8 cellular contexts compared by ENCODE assay signal in the genomic region with DNA sequence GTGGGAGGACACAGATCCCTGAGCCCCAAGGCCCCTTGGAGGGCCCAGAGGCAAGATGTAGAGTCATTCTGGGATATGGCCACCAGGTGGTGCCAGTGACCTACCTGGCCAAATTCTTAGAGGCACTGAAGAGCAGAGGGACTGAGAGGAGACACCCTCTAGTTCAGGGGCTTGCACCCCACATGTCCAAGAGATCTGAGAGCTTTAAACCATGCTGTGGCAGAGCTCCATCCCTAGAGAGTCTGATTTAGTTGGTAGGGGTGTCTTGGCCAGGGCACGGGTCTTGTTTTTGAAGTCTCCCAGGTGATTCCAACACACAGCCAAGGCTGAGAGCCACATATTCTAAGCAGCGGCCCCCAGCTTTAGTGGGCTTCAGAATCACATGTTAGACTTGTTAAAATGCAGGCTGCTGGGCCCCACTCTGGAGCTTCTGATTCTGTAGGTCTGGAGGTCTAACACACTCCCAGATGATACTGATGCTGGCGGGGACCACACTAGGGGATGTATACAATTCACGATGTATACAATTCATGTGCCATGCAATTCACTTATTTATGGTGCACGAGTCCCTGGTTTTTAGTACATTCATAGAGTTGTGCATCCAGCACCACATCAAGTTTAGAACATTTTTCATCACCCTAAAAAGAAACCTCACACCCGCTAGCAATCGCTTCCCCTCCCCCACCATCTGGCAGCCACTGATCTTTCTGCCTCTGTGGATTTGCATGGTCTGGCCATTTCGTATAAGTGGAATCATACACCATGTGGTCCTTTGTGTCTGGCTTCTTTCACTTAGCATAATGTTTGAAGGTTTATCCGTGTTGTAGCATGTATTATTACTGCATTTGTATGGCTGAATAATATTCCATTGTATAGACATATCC. TPM values are rescaled to one million over a fixed set of nuclear protein-coding genes. Genes with fewer than 3 reads are reported as not detected.
DNase-seq lines count a peak whose midpoint lies in the region; ATAC-seq and TF ChIP-seq lines count a peak whose summit lies in the region.

No MANE protein-coding gene starts in this region.

- no peak overlapping the region for H4K8ac ChIP-seq in neuronal stem cell (ENCODE audit: low read depth, low read length)

- ATAC-seq in HG03135 (IDR thresholded peaks at IDR 0.05; ENCODE audit: unreplicated experiment), result peak; percentile 70
- no peak for ATAC-seq in HG02970 (IDR thresholded peaks at IDR 0.05; ENCODE audit: low FRiP score, unreplicated experiment)

- H3K27me3 ChIP-seq in neuronal stem cell (ENCODE audit: control insufficient read depth in 3 of 3, insufficient read depth in 3 of 3, low read depth in 1 of 3, low read length in 3 of 3) (no peaks in the 10 kb centered on the region), suprapubic skin (no peaks in the 10 kb centered on the region)

- H3K27me3 Mint-ChIP-seq in activated T-cell treated with anti-CD3 and anti-CD28 coated beads, Interleukin-2, amount 50 U/mL, for 24 hours, result no peaks in the 10 kb centered on the region

- no peaks in the 10 kb centered on the region for H3K4me1 Mint-ChIP-seq in activated T-cell treated with anti-CD3 and anti-CD28 coated beads, Interleukin-2, amount 50 U/mL, for 24 hours (ENCODE audit: low read depth)

- H3K14ac ChIP-seq in neuronal stem cell (ENCODE audit: low read length), result no peak overlapping the region

- no peak overlapping the region for H2AK5ac ChIP-seq in neuronal stem cell (ENCODE audit: low read depth, low read length)

- no CpG with 5 or more reads among the region's 9 CpGs for WGBS in neuronal stem cell (ENCODE audit: extremely low coverage in 2 of 2, insufficient read length in 2 of 2, insufficient replicate concordance in 1 of 2), 2 donors
- WGBS in suprapubic skin, result 81% methylated on average over 8 of the region's 9 CpGs

- no peak overlapping the region for H3K23ac ChIP-seq in neuronal stem cell (ENCODE audit: low read depth, low read length, poor library complexity)

- H3K36me3 ChIP-seq in neuronal stem cell (replicated peaks in 1 of 2; ENCODE audit: control insufficient read depth in 2 of 2, insufficient read depth in 2 of 2, low read length in 2 of 2) (peaks cover 0 to 3% of the 10 kb centered on the region in 2 donors), suprapubic skin (peaks cover 3% of the 10 kb centered on the region)

- no peak overlapping the region for H2BK120ac ChIP-seq in neuronal stem cell (ENCODE audit: low read depth, low read length)

- H3K27ac ChIP-seq in neuronal stem cell (replicated peaks; ENCODE audit: low read length) (no peak overlapping the region), suprapubic skin (no peak overlapping the region)

- TF ChIP-seq POLR2A in suprapubic skin (IDR thresholded peaks at IDR 0.05), result no peak

- H2AFZ ChIP-seq in neuronal stem cell (ENCODE audit: low read length), result no peak overlapping the region

- H3K27ac Mint-ChIP-seq in activated T-cell treated with anti-CD3 and anti-CD28 coated beads, Interleukin-2, amount 50 U/mL, for 24 hours, result no peak overlapping the region

- no peak overlapping the region for H3K18ac ChIP-seq in neuronal stem cell (ENCODE audit: low read length)

- peak; percentile 74 for DNase-seq in D341Med (ENCODE audit: low spot score)
- DNase-seq in OCI-M2 (lab: John Stamatoyannopoulos, UW; ENCODE audit: unreplicated experiment), result peak; percentile 0
- peak; percentile 85 for DNase-seq in activated T-cell treated with anti-CD3 and anti-CD28 coated beads, Interleukin-2, amount 50 U/mL, for 24 hours
- peak; percentile 73 for DNase-seq in fibroblast of peridontal ligament (ENCODE audit: extremely low read depth)
- DNase-seq in neuronal stem cell (ENCODE audit: low spot score), result peak; percentile 75
- DNase-seq in suprapubic skin (ENCODE audit: low spot score in 2 of 2), result no peak

- peak; percentile 80 to 85 for TF ChIP-seq CTCF in suprapubic skin (IDR thresholded peaks at IDR 0.05)

- H2BK5ac ChIP-seq in neuronal stem cell (ENCODE audit: low read length), result no peak overlapping the region

- H3K4me3 Mint-ChIP-seq in activated T-cell treated with anti-CD3 and anti-CD28 coated beads, Interleukin-2, amount 50 U/mL, for 24 hours, result no peak overlapping the region

- H3K79me1 ChIP-seq in neuronal stem cell (ENCODE audit: low read depth, low read length), result no peaks in the 10 kb centered on the region

- no peak overlapping the region for H3K4me3 ChIP-seq in neuronal stem cell (ENCODE audit: low read length in 2 of 2)
- no peak overlapping the region for H3K4me3 ChIP-seq in suprapubic skin

- no peak for TF ChIP-seq EP300 in suprapubic skin (IDR thresholded peaks at IDR 0.05)

- no peaks in the 10 kb centered on the region for H3K9me3 Mint-ChIP-seq in activated T-cell treated with anti-CD3 and anti-CD28 coated beads, Interleukin-2, amount 50 U/mL, for 24 hours

- no peak overlapping the region for H4K91ac ChIP-seq in neuronal stem cell (ENCODE audit: low read depth, low read length, poor library complexity)

- H2BK12ac ChIP-seq in neuronal stem cell (ENCODE audit: low read length), result no peak overlapping the region

- H3K4me1 ChIP-seq in neuronal stem cell (ENCODE audit: control insufficient read depth in 2 of 2, insufficient read depth in 1 of 2, low read depth in 1 of 2, low read length in 2 of 2) (no peaks in the 10 kb centered on the region), suprapubic skin (no peaks in the 10 kb centered on the region)

- no peak overlapping the region for H3K9ac ChIP-seq in neuronal stem cell (ENCODE audit: low read depth, low read length, poor library complexity)

- H3K36me3 Mint-ChIP-seq in activated T-cell treated with anti-CD3 and anti-CD28 coated beads, Interleukin-2, amount 50 U/mL, for 24 hours (ENCODE audit: low read depth), result no peaks in the 10 kb centered on the region

- no peaks in the 10 kb centered on the region for H3K9me3 ChIP-seq in neuronal stem cell (replicated peaks in 1 of 2; ENCODE audit: control insufficient read depth in 2 of 2, insufficient read depth in 1 of 2, low read depth in 1 of 2, low read length in 2 of 2)
- H3K9me3 ChIP-seq in suprapubic skin, result no peaks in the 10 kb centered on the region

- H3K4ac ChIP-seq in neuronal stem cell (ENCODE audit: low read length), result no peak overlapping the region

- no peak overlapping the region for H3K4me2 ChIP-seq in neuronal stem cell (ENCODE audit: insufficient read depth, low read length, poor library complexity, severe bottlenecking)

- no peak overlapping the region for H2BK15ac ChIP-seq in neuronal stem cell (ENCODE audit: low read length)

RNA-seq across cellular contexts. Expression of gene PRF1, which starts 52.3 kb away (rescaled TPM):
- polyA plus RNA-seq in neuronal stem cell (2013, experiment 1 of 2), result not detected
- not detected for polyA plus RNA-seq in neuronal stem cell (2013, experiment 2 of 2)
- 1 to 10 TPM in 1 of 4 donors, under 1 TPM in 2, not detected in 1; 0.34 to 2.5 (median 0.70) TPM for total RNA-seq in suprapubic skin

Comparison
In these comparisons a context has a peak if more than half of its experiments do, and no peak if none do; other contexts are left out.
1. DNase-seq: peak in D341Med (single experiment), OCI-M2 (single experiment), activated T-cell treated with anti-CD3 and anti-CD28 coated beads, Interleukin-2, amount 50 U/mL, for 24 hours (single experiment), fibroblast of peridontal ligament (single experiment) and neuronal stem cell (single experiment); none in suprapubic skin (0 of 2).